ENCODE assay signal across 8 cellular contexts in the genomic region with DNA sequence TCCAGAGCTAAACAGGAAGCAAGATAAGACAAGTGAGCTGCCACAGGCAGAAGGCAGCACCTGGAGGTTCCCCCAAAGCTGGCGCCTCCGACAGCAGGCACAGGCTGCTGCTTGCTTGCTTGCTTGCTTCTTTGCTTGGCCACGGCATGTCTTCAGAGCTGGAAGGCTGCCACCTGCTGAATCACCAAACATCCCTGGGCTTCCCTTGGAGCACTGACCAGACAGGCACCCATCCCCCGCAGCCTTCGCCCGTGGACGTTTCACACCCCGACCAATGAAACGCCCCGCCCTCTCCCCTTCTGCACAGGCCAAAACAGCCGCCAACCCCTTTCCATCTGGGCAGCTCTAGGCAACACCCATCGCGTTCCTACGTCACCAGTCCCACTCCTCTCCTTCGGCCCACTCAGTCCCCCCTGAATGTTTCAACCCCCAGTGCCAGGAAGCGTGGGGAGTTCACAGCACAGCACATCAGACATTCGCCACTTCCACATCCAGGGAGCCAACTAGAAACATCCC. TPM values are rescaled to one million over a fixed set of nuclear protein-coding genes. Genes with fewer than 3 reads are reported as not detected.
DNase-seq lines count a peak whose midpoint lies in the region; ATAC-seq, FAIRE-seq and TF ChIP-seq lines count a peak whose summit lies in the region.

No MANE protein-coding gene starts in this region.

- H3K9me3 Mint-ChIP-seq in astrocyte (ENCODE audit: unreplicated experiment), result no peaks in the 10 kb centered on the region

- no peaks in the 10 kb centered on the region for H3K27me3 Mint-ChIP-seq in astrocyte (ENCODE audit: low read depth, unreplicated experiment)

- peak overlapping the region; percentile 52 for H3K27ac ChIP-seq in astrocyte (ENCODE audit: low read depth, low read length)

- DNase-seq in GM04503 (ENCODE audit: low read depth) (peak; percentile 77), H54 (ENCODE audit: insufficient read length, low spot score) (peak; percentile 82), LoVo (ENCODE audit: low spot score) (peak; percentile 88), T-helper 1 cell (peak; percentile 24 to 75 (median 53)), astrocyte (ENCODE audit: low read depth) (peak; percentile 91), hepatic stellate cell (ENCODE audit: low spot score) (peak; percentile 91), pulmonary artery endothelial cell (ENCODE audit: low read depth, low spot score) (peak; percentile 66)

- peak overlapping the region; percentile 94 for H3K4me3 ChIP-seq in astrocyte (ENCODE audit: insufficient read depth, low read depth, low read length)

- no peaks in the 10 kb centered on the region for H3K27me3 ChIP-seq in astrocyte (ENCODE audit: insufficient read depth, low read length)

- peaks cover 29% of the 10 kb centered on the region for H4K20me1 ChIP-seq in astrocyte (ENCODE audit: insufficient read depth, low read length)

- H3K79me2 ChIP-seq in astrocyte (ENCODE audit: insufficient read depth, low read length), result peaks cover 24% of the 10 kb centered on the region

- peak overlapping the region; percentile 75 for H3K27ac Mint-ChIP-seq in astrocyte (ENCODE audit: unreplicated experiment)

- H2AFZ ChIP-seq in astrocyte (ENCODE audit: low read depth, low read length), result peak overlapping the region; percentile 74

- TF ChIP-seq CTCF in astrocyte (IDR thresholded peaks at IDR 0.05; ENCODE audit: insufficient read depth, low read depth, low read length), result no peak

- H3K9me3 ChIP-seq in astrocyte (ENCODE audit: insufficient read depth, low read depth, low read length), result no peaks in the 10 kb centered on the region

- peak overlapping the region; percentile 94 for H3K9ac ChIP-seq in astrocyte (ENCODE audit: low read length)

- H3K4me2 ChIP-seq in astrocyte (ENCODE audit: low read length), result peak overlapping the region; percentile 96

- H3K4me3 Mint-ChIP-seq in astrocyte (ENCODE audit: unreplicated experiment), result peak overlapping the region; percentile 90

- peaks cover 18% of the 10 kb centered on the region for H3K4me1 ChIP-seq in astrocyte (ENCODE audit: insufficient read depth, low read length)

- no peaks in the 10 kb centered on the region for H3K36me3 Mint-ChIP-seq in astrocyte (ENCODE audit: low read depth, unreplicated experiment)

- H3K4me1 Mint-ChIP-seq in astrocyte (ENCODE audit: low read depth, unreplicated experiment), result peaks cover 2% of the 10 kb centered on the region

- FAIRE-seq in H54 (lab: Jason Lieb, UNC) (peak; percentile 94), astrocyte (lab: Jason Lieb, UNC) (no peak)

- H3K36me3 ChIP-seq in astrocyte (ENCODE audit: insufficient read depth, low read length), result no peaks in the 10 kb centered on the region

- TF ChIP-seq POLR2A in H54 (IDR thresholded peaks at IDR 0.05; ENCODE audit: low read depth, low read length), result no peak

- ATAC-seq in HG03469 (IDR thresholded peaks at IDR 0.05; ENCODE audit: unreplicated experiment), result no peak

RNA-seq across cellular contexts. Expression of a gene that starts 1.7 kb away (rescaled TPM):
- total RNA-seq in astrocyte (22.3 and 25.6 TPM in 2 replicates), pulmonary artery endothelial cell (34.2 and 57.3 TPM in 2 replicates)
